In genomic region chr14:26888592-26888991, GRCh38 we compare ENCODE assay signal across 28 cellular contexts.
"Had no signal": no experiment of that assay in that cellular context is flagged by ENCODE, and none has a peak within 500 bp of the region (broad histone marks: within the 10 kb centered on the region; RNA-seq: fewer than 3 reads in every experiment).

No MANE protein-coding gene starts in this region.

- H3K4me3 ChIP-seq: adrenal gland, body of pancreas, colonic mucosa, esophagus squamous epithelium, gastrocnemius medialis had no signal

- H3K9me3 ChIP-seq: adrenal gland, body of pancreas, colonic mucosa, gastrocnemius medialis had no signal

- H3K36me3 ChIP-seq: adrenal gland, colonic mucosa, esophagus squamous epithelium, gastrocnemius medialis, WERI-Rb-1 had no signal

- H3K27ac ChIP-seq: adrenal gland, body of pancreas, colonic mucosa, foreskin keratinocyte, gastrocnemius medialis, WERI-Rb-1 had no signal

- H3K4me1 ChIP-seq: adrenal gland, body of pancreas, colonic mucosa, esophagus squamous epithelium, foreskin keratinocyte, gastrocnemius medialis had no signal

- DNase-seq: activated B cell treated with CpG ODN at 0.5 μM for 24 hours; activated CD4-positive, alpha-beta T cell treated with anti-CD3 and anti-CD28 coated beads for 48 hours; activated CD4-positive, alpha-beta T cell treated with anti-CD3 and anti-CD28 coated beads, Interleukin-2, amount 50 U/mL, for 1 hour; activated CD4-positive, alpha-beta T cell treated with anti-CD3 and anti-CD28 coated beads, Interleukin-2, amount 50 U/mL, for 48 hours; activated CD8-positive, alpha-beta memory T cell treated with anti-CD3 and anti-CD28 coated beads for 24 hours; activated CD8-positive, alpha-beta T cell treated with anti-CD3 and anti-CD28 coated beads for 36 hours; activated effector memory CD4-positive, alpha-beta T cell treated with Interleukin-2 at 50 U/mL for 16 hours; activated naive CD4-positive, alpha-beta T cell treated with anti-CD3 and anti-CD28 coated beads for 36 hours; activated naive CD8-positive, alpha-beta T cell treated with anti-CD3 and anti-CD28 coated beads for 36 hours; activated naive CD8-positive, alpha-beta T cell treated with anti-CD3 and anti-CD28 coated beads, Interleukin-2, amount 50 U/mL, for 24 hours; activated T-cell treated with anti-CD3 and anti-CD28 coated beads, Interleukin-2, amount 50 U/mL, for 4 hours; adrenal gland; amygdala; body of pancreas; central memory CD4-positive, alpha-beta T cell; cerebellar nuclear complex; colonic mucosa; effector CD4-positive, alpha-beta T cell; effector memory CD8-positive, alpha-beta T cell; esophagus squamous epithelium; foreskin keratinocyte; T-helper 1 cell; T-helper 17 cell; T1000; WERI-Rb-1 had no signal

- H3K27me3 ChIP-seq: adrenal gland, body of pancreas, colonic mucosa, esophagus squamous epithelium, foreskin keratinocyte, gastrocnemius medialis had no signal

- ATAC-seq: activated CD4-positive, CD25-positive, alpha-beta regulatory T cell treated with anti-CD3 and anti-CD28 coated beads, Interleukin-2, amount 50 U/mL, for 24 hours; activated CD8-positive, alpha-beta T cell treated with anti-CD3 and anti-CD28 coated beads for 36 hours; activated naive CD8-positive, alpha-beta T cell treated with anti-CD3 and anti-CD28 coated beads, Interleukin-2, amount 50 U/mL, for 24 hours; activated T-cell treated with anti-CD3 and anti-CD28 coated beads, Interleukin-2, amount 50 U/mL, for 4 hours; activated T-helper 17 cell treated with anti-CD3 and anti-CD28 coated beads, Interleukin-2, amount 50 U/mL, for 72 hours; effector memory CD8-positive, alpha-beta T cell; foreskin keratinocyte; T-helper 17 cell had no signal
